1 cellular context compared by ENCODE assay signal in the genomic region with DNA sequence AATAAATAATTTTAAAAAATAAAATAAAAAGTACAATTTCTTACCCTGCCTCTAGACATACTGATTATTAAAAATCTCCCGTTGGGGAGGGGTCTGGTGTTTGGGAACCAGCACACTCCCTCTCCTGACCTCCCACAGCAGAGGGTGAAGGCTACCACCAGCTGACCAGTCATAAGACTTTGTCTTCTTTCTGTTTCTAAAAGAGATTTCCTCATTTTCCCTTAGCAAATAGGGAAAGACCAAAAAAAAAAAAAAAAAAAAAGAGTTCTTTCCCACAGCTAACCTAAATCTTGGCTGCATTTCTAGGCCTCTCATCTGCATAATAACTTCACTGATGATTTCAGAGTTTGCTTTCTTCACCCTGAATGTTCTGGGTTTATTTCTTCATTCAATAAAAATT.
TF ChIP-seq lines count a peak whose summit lies in the region.

No MANE protein-coding gene starts in this region.

TF ChIP-seq in SK-N-SH, 30 proteins besides CTCF, POLR2A, EP300 and RAD21:
- TF ChIP-seq NRF1 (IDR thresholded peaks at IDR 0.05; ENCODE audit: low read depth, low read length) (no peak), IRF3 (IDR thresholded peaks at IDR 0.05; ENCODE audit: low read depth, low read length) (no peak), TCF12 (IDR thresholded peaks at IDR 0.05) (no peak), FOSL2 (IDR thresholded peaks at IDR 0.05; ENCODE audit: borderline replicate concordance, low read depth) (no peak), FOXJ3 (CRISPR knock-in tag; IDR thresholded peaks at IDR 0.05) (no peak), MXI1 (IDR thresholded peaks at IDR 0.05; ENCODE audit: low read depth, low read length) (no peak), CHD2 (IDR thresholded peaks at IDR 0.05; ENCODE audit: low read length, partially characterized antibody) (no peak), ELF1 (IDR thresholded peaks at IDR 0.05) (no peak), YY1 (IDR thresholded peaks at IDR 0.05; ENCODE audit: low read depth) (no peak), FOXM1 (IDR thresholded peaks at IDR 0.05; ENCODE audit: low read depth) (no peak), ZBTB33 (IDR thresholded peaks at IDR 0.05; ENCODE audit: borderline replicate concordance, low read depth) (no peak), SIN3A (IDR thresholded peaks at IDR 0.05; ENCODE audit: borderline replicate concordance, low read depth, low read length) (no peak), TEAD4 (IDR thresholded peaks at IDR 0.05; ENCODE audit: borderline replicate concordance, insufficient read depth) (no peak), NFIC (IDR thresholded peaks at IDR 0.05; ENCODE audit: borderline replicate concordance) (no peak), POLR2AphosphoS5 (IDR thresholded peaks at IDR 0.05; ENCODE audit: low read depth, low read length) (no peak)
- TF ChIP-seq, protein P1, sequence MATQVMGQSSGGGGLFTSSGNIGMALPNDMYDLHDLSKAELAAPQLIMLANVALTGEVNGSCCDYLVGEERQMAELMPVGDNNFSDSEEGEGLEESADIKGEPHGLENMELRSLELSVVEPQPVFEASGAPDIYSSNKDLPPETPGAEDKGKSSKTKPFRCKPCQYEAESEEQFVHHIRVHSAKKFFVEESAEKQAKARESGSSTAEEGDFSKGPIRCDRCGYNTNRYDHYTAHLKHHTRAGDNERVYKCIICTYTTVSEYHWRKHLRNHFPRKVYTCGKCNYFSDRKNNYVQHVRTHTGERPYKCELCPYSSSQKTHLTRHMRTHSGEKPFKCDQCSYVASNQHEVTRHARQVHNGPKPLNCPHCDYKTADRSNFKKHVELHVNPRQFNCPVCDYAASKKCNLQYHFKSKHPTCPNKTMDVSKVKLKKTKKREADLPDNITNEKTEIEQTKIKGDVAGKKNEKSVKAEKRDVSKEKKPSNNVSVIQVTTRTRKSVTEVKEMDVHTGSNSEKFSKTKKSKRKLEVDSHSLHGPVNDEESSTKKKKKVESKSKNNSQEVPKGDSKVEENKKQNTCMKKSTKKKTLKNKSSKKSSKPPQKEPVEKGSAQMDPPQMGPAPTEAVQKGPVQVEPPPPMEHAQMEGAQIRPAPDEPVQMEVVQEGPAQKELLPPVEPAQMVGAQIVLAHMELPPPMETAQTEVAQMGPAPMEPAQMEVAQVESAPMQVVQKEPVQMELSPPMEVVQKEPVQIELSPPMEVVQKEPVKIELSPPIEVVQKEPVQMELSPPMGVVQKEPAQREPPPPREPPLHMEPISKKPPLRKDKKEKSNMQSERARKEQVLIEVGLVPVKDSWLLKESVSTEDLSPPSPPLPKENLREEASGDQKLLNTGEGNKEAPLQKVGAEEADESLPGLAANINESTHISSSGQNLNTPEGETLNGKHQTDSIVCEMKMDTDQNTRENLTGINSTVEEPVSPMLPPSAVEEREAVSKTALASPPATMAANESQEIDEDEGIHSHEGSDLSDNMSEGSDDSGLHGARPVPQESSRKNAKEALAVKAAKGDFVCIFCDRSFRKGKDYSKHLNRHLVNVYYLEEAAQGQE (IDR thresholded peaks at IDR 0.05; ENCODE audit: low read depth, low read length) = no peak
- TF ChIP-seq, protein P2, sequence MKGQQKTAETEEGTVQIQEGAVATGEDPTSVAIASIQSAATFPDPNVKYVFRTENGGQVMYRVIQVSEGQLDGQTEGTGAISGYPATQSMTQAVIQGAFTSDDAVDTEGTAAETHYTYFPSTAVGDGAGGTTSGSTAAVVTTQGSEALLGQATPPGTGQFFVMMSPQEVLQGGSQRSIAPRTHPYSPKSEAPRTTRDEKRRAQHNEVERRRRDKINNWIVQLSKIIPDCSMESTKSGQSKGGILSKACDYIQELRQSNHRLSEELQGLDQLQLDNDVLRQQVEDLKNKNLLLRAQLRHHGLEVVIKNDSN (IDR thresholded peaks at IDR 0.05; ENCODE audit: borderline replicate concordance, low read depth) = no peak
- TF ChIP-seq, protein P3, sequence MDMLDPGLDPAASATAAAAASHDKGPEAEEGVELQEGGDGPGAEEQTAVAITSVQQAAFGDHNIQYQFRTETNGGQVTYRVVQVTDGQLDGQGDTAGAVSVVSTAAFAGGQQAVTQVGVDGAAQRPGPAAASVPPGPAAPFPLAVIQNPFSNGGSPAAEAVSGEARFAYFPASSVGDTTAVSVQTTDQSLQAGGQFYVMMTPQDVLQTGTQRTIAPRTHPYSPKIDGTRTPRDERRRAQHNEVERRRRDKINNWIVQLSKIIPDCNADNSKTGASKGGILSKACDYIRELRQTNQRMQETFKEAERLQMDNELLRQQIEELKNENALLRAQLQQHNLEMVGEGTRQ (IDR thresholded peaks at IDR 0.05; ENCODE audit: borderline replicate concordance, low read depth, low read length) = no peak
TF ChIP-seq in SK-N-SH: peak in this region for 0.
